ENCODE assay signal across 1 cellular context in genomic region chr1:207302618-207303408, GRCh38.
TF ChIP-seq lines count a peak whose summit lies in the region.

No MANE protein-coding gene starts in this region.

TF ChIP-seq in K562, 482 proteins besides CTCF, POLR2A, EP300 and RAD21 (continued from another document and continues in another):
- TF ChIP-seq CREB5 (CRISPR knock-in tag; IDR thresholded peaks at IDR 0.05) (no peak), JUN (IDR thresholded peaks at IDR 0.05; ENCODE audit: borderline replicate concordance, low read depth, low read length) (no peak), JUN (CRISPR knock-in tag; IDR thresholded peaks at IDR 0.05; ENCODE audit: borderline replicate concordance) (no peak; the same call in 1 of the 2 replicates), ZNF24 (IDR thresholded peaks at IDR 0.05) (0 out of 2 replicates have a peak, but pooled peaks have one; percentile 35), HDGF (IDR thresholded peaks at IDR 0.05) (no peak), HSF4 (CRISPR knock-in tag; IDR thresholded peaks at IDR 0.05; ENCODE audit: borderline replicate concordance) (no peak), HNRNPL (IDR thresholded peaks at IDR 0.05; ENCODE audit: low read depth, low read length) (no peak), SMARCB1 (IDR thresholded peaks at IDR 0.05; ENCODE audit: insufficient read length, low read depth) (no peak), ZNF347 (CRISPR knock-in tag; IDR thresholded peaks at IDR 0.05; ENCODE audit: low read depth) (no peak), CLOCK (CRISPR knock-in tag; IDR thresholded peaks at IDR 0.05; ENCODE audit: borderline replicate concordance) (no peak), NR0B1 (IDR thresholded peaks at IDR 0.05; ENCODE audit: partially characterized antibody) (no peak), SNIP1 (IDR thresholded peaks at IDR 0.05; ENCODE audit: low read depth) (no peak), RNF219 (CRISPR knock-in tag; IDR thresholded peaks at IDR 0.05) (no peak), SRF (CRISPR knock-in tag; IDR thresholded peaks at IDR 0.05) (no peak), ATF7 (IDR thresholded peaks at IDR 0.05) (peak; percentile 77; the same call in 1 of the 2 replicates), ZNF740 (CRISPR knock-in tag; IDR thresholded peaks at IDR 0.05) (no peak), ZNF740 (tag; IDR thresholded peaks at IDR 0.05) (no peak), JUNB (CRISPR knock-in tag; conservative IDR thresholded peaks at IDR 0.05) (0 out of 2 replicates have a peak, but pooled peaks have one; percentile 30), TFAM (CRISPR knock-in tag; conservative IDR thresholded peaks at IDR 0.05) (no peak), MXI1 (IDR thresholded peaks at IDR 0.05; ENCODE audit: low read depth, low read length) (no peak), YBX1 (IDR thresholded peaks at IDR 0.05) (no peak), ZNF41 (CRISPR knock-in tag; conservative IDR thresholded peaks at IDR 0.05) (no peak), GTF2E2 (tag; IDR thresholded peaks at IDR 0.05) (no peak), EGR1 (conservative IDR thresholded peaks at IDR 0.05) (no peak), FOXA3 (CRISPR knock-in tag; conservative IDR thresholded peaks at IDR 0.05 in 1 of 2, IDR thresholded peaks at IDR 0.05 in 1 of 2) (no peak), MLLT1 (IDR thresholded peaks at IDR 0.05) (no peak), CHD7 (IDR thresholded peaks at IDR 0.05; ENCODE audit: low read depth, low read length) (no peak), ZHX1 (conservative IDR thresholded peaks at IDR 0.05; ENCODE audit: low read length) (no peak), EWSR1 (IDR thresholded peaks at IDR 0.05; ENCODE audit: borderline replicate concordance, low read depth, partially characterized antibody) (no peak)
